In the genomic region with DNA sequence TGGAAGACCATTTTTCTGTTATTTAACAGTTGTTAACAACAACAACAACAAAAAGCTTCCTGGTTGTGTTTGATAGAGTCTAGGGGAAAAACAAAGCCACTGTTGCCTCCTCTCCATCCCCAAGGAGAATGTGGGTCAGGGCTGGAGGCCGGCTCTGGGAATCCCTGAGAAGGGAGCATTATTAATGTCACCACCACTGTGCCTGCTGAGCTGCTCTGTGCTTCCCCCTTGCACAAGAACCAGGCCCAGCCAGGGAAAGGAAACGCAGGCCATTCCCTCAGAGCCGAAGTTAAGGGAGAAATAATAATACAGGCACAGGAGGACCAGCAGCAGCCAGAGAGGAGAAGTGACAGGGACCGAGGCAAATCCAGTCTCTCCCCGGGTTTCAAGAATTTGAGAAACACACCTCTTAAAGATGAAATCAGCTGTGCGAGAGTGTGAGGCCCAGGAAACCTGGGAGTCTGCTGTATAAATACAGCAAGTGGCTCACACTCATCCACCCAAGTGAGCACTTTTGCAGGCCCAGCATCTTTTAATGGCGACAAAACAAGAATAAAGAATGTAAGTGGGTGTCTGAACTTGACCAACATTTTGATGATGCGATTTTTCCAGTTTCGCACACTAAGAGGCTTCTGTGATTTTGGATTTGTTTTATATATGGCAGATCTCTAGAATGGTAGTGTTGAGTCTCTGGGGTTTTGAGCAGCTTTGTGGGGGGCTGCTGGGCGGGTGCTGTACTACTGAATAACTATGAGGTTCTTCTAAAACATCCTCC, we compare ENCODE assay signal across 1 cellular context.
TF ChIP-seq lines count a peak whose summit lies in the region.

No MANE protein-coding gene starts in this region.

TF ChIP-seq in IMR-90, 13 proteins besides CTCF, POLR2A, EP300 and RAD21:
- TF ChIP-seq CHD1 (IDR thresholded peaks at IDR 0.05; ENCODE audit: low read depth, low read length) (no peak), RFX5 (IDR thresholded peaks at IDR 0.05; ENCODE audit: low read depth, low read length) (no peak), MXI1 (IDR thresholded peaks at IDR 0.05; ENCODE audit: borderline replicate concordance, low read depth, low read length) (no peak), CEBPB (IDR thresholded peaks at IDR 0.05; ENCODE audit: low read depth, low read length) (no peak), NFE2L2 (IDR thresholded peaks at IDR 0.05; ENCODE audit: low read depth, low read length) (no peak)
